1 cellular context compared by ENCODE assay signal in the genomic region with DNA sequence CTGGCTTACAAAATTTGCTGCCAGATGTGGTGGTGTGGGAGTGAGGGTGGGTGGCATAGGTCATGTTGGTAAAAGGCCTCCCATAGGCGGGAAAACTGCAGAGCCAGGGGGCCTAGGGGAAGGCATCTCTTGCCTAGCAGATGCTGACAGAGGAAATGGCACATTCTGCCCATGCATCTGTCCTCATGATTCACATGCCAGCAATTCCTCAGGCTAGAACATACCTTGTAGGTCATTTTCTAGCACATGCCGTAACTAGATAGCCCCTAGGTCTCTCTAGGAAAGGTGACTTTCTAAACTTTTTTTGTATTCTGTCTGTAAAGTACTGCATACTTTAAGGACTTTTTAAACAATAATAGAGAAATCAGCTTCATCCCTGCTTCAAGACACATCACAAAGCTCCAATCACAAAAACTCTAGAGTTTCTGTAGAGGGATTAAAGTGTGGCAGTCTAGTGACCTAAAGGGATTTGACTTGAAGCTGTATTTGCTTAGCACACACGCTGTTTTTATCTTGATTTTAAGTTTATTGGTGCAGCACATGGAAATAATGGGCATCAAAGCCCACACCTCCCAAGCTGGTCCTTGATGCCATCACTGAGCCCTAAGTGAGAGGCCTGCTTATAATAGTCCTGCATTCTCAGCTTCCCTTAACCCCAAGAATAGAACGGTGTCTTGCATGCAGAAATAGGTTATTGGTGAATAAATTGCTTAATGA.
TF ChIP-seq lines count a peak whose summit lies in the region.

No MANE protein-coding gene starts in this region.

TF ChIP-seq in SK-N-SH treated with all-trans-retinoic acid at 6 μM for 48 hours, 23 proteins besides CTCF, POLR2A, EP300 and RAD21 (continued from another document):
- TF ChIP-seq, protein P1, sequence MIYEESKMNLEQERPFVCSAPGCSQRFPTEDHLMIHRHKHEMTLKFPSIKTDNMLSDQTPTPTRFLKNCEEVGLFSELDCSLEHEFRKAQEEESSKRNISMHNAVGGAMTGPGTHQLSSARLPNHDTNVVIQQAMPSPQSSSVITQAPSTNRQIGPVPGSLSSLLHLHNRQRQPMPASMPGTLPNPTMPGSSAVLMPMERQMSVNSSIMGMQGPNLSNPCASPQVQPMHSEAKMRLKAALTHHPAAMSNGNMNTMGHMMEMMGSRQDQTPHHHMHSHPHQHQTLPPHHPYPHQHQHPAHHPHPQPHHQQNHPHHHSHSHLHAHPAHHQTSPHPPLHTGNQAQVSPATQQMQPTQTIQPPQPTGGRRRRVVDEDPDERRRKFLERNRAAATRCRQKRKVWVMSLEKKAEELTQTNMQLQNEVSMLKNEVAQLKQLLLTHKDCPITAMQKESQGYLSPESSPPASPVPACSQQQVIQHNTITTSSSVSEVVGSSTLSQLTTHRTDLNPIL (CRISPR knock-in tag; IDR thresholded peaks at IDR 0.05; ENCODE audit: low read depth) = no peak
- TF ChIP-seq ARNTL (CRISPR knock-in tag; IDR thresholded peaks at IDR 0.05; ENCODE audit: borderline replicate concordance, low read depth) (no peak), OSR1 (CRISPR knock-in tag; IDR thresholded peaks at IDR 0.05) (no peak), ESRRG (CRISPR knock-in tag; IDR thresholded peaks at IDR 0.05) (no peak), PPARA (CRISPR knock-in tag; IDR thresholded peaks at IDR 0.05; ENCODE audit: borderline replicate concordance) (no peak), ISL1 (CRISPR knock-in tag; IDR thresholded peaks at IDR 0.05) (no peak), RARB (CRISPR knock-in tag; IDR thresholded peaks at IDR 0.05) (no peak), ZNF565 (CRISPR knock-in tag; conservative IDR thresholded peaks at IDR 0.05; ENCODE audit: low read depth) (no peak), ZNF8 (CRISPR knock-in tag; IDR thresholded peaks at IDR 0.05) (no peak), BACH2 (CRISPR knock-in tag; IDR thresholded peaks at IDR 0.05; ENCODE audit: borderline replicate concordance) (no peak), ZC3H10 (CRISPR knock-in tag; IDR thresholded peaks at IDR 0.05) (no peak), TCF4 (CRISPR knock-in tag; IDR thresholded peaks at IDR 0.05; ENCODE audit: borderline replicate concordance) (no peak)
- TF ChIP-seq, protein P2, sequence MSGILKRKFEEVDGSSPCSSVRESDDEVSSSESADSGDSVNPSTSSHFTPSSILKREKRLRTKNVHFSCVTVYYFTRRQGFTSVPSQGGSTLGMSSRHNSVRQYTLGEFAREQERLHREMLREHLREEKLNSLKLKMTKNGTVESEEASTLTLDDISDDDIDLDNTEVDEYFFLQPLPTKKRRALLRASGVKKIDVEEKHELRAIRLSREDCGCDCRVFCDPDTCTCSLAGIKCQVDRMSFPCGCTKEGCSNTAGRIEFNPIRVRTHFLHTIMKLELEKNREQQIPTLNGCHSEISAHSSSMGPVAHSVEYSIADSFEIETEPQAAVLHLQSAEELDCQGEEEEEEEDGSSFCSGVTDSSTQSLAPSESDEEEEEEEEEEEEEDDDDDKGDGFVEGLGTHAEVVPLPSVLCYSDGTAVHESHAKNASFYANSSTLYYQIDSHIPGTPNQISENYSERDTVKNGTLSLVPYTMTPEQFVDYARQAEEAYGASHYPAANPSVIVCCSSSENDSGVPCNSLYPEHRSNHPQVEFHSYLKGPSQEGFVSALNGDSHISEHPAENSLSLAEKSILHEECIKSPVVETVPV (CRISPR knock-in tag; IDR thresholded peaks at IDR 0.05) = no peak
- TF ChIP-seq, protein P3, sequence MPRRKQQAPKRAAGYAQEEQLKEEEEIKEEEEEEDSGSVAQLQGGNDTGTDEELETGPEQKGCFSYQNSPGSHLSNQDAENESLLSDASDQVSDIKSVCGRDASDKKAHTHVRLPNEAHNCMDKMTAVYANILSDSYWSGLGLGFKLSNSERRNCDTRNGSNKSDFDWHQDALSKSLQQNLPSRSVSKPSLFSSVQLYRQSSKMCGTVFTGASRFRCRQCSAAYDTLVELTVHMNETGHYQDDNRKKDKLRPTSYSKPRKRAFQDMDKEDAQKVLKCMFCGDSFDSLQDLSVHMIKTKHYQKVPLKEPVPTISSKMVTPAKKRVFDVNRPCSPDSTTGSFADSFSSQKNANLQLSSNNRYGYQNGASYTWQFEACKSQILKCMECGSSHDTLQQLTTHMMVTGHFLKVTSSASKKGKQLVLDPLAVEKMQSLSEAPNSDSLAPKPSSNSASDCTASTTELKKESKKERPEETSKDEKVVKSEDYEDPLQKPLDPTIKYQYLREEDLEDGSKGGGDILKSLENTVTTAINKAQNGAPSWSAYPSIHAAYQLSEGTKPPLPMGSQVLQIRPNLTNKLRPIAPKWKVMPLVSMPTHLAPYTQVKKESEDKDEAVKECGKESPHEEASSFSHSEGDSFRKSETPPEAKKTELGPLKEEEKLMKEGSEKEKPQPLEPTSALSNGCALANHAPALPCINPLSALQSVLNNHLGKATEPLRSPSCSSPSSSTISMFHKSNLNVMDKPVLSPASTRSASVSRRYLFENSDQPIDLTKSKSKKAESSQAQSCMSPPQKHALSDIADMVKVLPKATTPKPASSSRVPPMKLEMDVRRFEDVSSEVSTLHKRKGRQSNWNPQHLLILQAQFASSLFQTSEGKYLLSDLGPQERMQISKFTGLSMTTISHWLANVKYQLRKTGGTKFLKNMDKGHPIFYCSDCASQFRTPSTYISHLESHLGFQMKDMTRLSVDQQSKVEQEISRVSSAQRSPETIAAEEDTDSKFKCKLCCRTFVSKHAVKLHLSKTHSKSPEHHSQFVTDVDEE (CRISPR knock-in tag; IDR thresholded peaks at IDR 0.05) = no peak
